ENCODE assay signal across 9 cellular contexts in genomic region chr16:85157813-85158701, GRCh38.
DNase-seq lines count a peak whose midpoint lies in the region; ATAC-seq and TF ChIP-seq lines count a peak whose summit lies in the region.
"Had no signal": no experiment of that assay in that cellular context is flagged by ENCODE, and none has a peak within 500 bp of the region (broad histone marks: within the 10 kb centered on the region; RNA-seq: fewer than 3 reads in every experiment).

No MANE protein-coding gene starts in this region.

- peak overlapping the region; percentile 80 to 87 for H3K4me3 Mint-ChIP-seq in stimulated activated naive CD8-positive, alpha-beta T cell treated with anti-CD3 and anti-CD28 coated beads, Interleukin-15, amount 100 ng/mL, for 72 hours

- no peak overlapping the region for H3K9ac ChIP-seq in iPS-18a (ENCODE audit: low read length)

- peaks cover 0 to 5% of the 10 kb centered on the region in 2 donors for H3K9me3 Mint-ChIP-seq in stimulated activated naive CD8-positive, alpha-beta T cell treated with anti-CD3 and anti-CD28 coated beads, Interleukin-15, amount 100 ng/mL, for 72 hours

- peak; percentile 89 for ATAC-seq in stimulated activated naive CD8-positive, alpha-beta T cell treated with anti-CD3 and anti-CD28 coated beads, Interleukin-15, amount 100 ng/mL, for 72 hours
- no peak for ATAC-seq in HG02571 (IDR thresholded peaks at IDR 0.05; ENCODE audit: unreplicated experiment)
- ATAC-seq in GM21529 (IDR thresholded peaks at IDR 0.05; ENCODE audit: unreplicated experiment), result no peak

- DNase-seq in activated gamma-delta T cell treated with Interleukin-2 at 50 U/mL for 16 hours (peak; percentile 21), activated gamma-delta T cell (lab: John Stamatoyannopoulos, UW) (no peak), WERI-Rb-1 (peak; percentile 49), nucleus accumbens (lab: John Stamatoyannopoulos, UW) (no peak)
- peak; percentile 31 to 58 for DNase-seq in stimulated activated naive CD8-positive, alpha-beta T cell treated with anti-CD3 and anti-CD28 coated beads, Interleukin-15, amount 100 ng/mL, for 72 hours
- DNase-seq: EL had no signal

- H3K9me3 ChIP-seq in WERI-Rb-1 (ENCODE audit: severe bottlenecking), result no peaks in the 10 kb centered on the region
- H3K9me3 ChIP-seq in iPS-18a (ENCODE audit: control insufficient read depth, low read depth, low read length), result no peaks in the 10 kb centered on the region

- H3K4me3 ChIP-seq in WERI-Rb-1 (ENCODE audit: low read depth, low read length) (no peak overlapping the region), iPS-18a (ENCODE audit: low read length) (peak overlapping the region; percentile 9)

- H3K27ac ChIP-seq in WERI-Rb-1 (peak overlapping the region; percentile 34; the same call in 1 of the 2 replicates), iPS-18a (ENCODE audit: low read length) (no peak overlapping the region)

- peak overlapping the region; percentile 93 to 97 for H3K27ac Mint-ChIP-seq in stimulated activated naive CD8-positive, alpha-beta T cell treated with anti-CD3 and anti-CD28 coated beads, Interleukin-15, amount 100 ng/mL, for 72 hours

- TF ChIP-seq CTCF in WERI-Rb-1 (IDR thresholded peaks at IDR 0.05; ENCODE audit: low read depth, low read length), result no peak

- H3K27me3 Mint-ChIP-seq in stimulated activated naive CD8-positive, alpha-beta T cell treated with anti-CD3 and anti-CD28 coated beads, Interleukin-15, amount 100 ng/mL, for 72 hours, result no peaks in the 10 kb centered on the region

- peaks cover 9% of the 10 kb centered on the region for H3K4me1 ChIP-seq in iPS-18a (ENCODE audit: control insufficient read depth, low read depth, low read length)

- H3K36me3 ChIP-seq in WERI-Rb-1, result no peaks in the 10 kb centered on the region
- no peaks in the 10 kb centered on the region for H3K36me3 ChIP-seq in iPS-18a (ENCODE audit: control insufficient read depth, low read depth, low read length)

- H3K4me1 Mint-ChIP-seq in stimulated activated naive CD8-positive, alpha-beta T cell treated with anti-CD3 and anti-CD28 coated beads, Interleukin-15, amount 100 ng/mL, for 72 hours, result peaks cover 23% of the 10 kb centered on the region

- no peaks in the 10 kb centered on the region for H3K27me3 ChIP-seq in WERI-Rb-1 (ENCODE audit: insufficient read depth, low read depth, severe bottlenecking)
- H3K27me3 ChIP-seq in iPS-18a (ENCODE audit: control insufficient read depth, insufficient read depth, low read length), result no peaks in the 10 kb centered on the region

Comparison
In these comparisons a context has a peak if more than half of its experiments do, and no peak if none do; other contexts are left out.
1. DNase-seq: peak in activated gamma-delta T cell treated with Interleukin-2 at 50 U/mL for 16 hours (single experiment), WERI-Rb-1 (single experiment) and stimulated activated naive CD8-positive, alpha-beta T cell treated with anti-CD3 and anti-CD28 coated beads, Interleukin-15, amount 100 ng/mL, for 72 hours (2 of 2); none in activated gamma-delta T cell (single experiment) and nucleus accumbens (0 of 56).